14 cellular contexts compared by ENCODE assay signal in genomic region chr13:102484329-102484728, GRCh38.
DNase-seq lines count a peak whose midpoint lies in the region; ATAC-seq, FAIRE-seq and TF ChIP-seq lines count a peak whose summit lies in the region.
"Had no signal": no experiment of that assay in that cellular context is flagged by ENCODE, and none has a peak within 500 bp of the region (broad histone marks: within the 10 kb centered on the region; RNA-seq: fewer than 3 reads in every experiment).

No MANE protein-coding gene starts in this region.

- dilution Hi-C loops in keratinocyte (cut with MboI; ENCODE audit: extremely low pct_ligation_motif_present, low sequenced_read_pairs): no loop called here

- BruUV-seq in HCT116 (replicated peaks; lab: Mats Ljungman, UMichigan): no TSS peak

- H3K27ac ChIP-seq in HCT116 (ENCODE audit: low read depth, low read length) (no peak overlapping the region), keratinocyte (ENCODE audit: control insufficient read depth, insufficient read depth, low read length) (no peak overlapping the region)
- H3K27ac ChIP-seq: pancreas had no signal

- intact Hi-C loops in HCT116 (cut with micrococcal nuclease): no loop called here

- TF ChIP-seq RAD21 in HCT116 (IDR thresholded peaks at IDR 0.05; ENCODE audit: low read depth): peak; percentile 21; the same call in 1 of the 2 replicates

- no peaks in the 10 kb centered on the region for H3K9me2 ChIP-seq in HCT116 (ENCODE audit: insufficient read depth)

- H3K9me3 ChIP-seq in HCT116 (ENCODE audit: control insufficient read depth in 1 of 2, insufficient read depth in 1 of 2, low read depth in 1 of 2, low read length in 2 of 2) (no peaks in the 10 kb centered on the region), keratinocyte (ENCODE audit: control insufficient read depth, low read depth, low read length) (no peaks in the 10 kb centered on the region)
- H3K9me3 ChIP-seq: pancreas had no signal

- H2AFZ ChIP-seq in HCT116 (ENCODE audit: low read depth, low read length, poor library complexity, severe bottlenecking) (no peak overlapping the region), keratinocyte (ENCODE audit: control insufficient read depth, low read length) (no peak overlapping the region)

- H3K27me3 ChIP-seq in HCT116 (ENCODE audit: insufficient read depth, low read length): no peaks in the 10 kb centered on the region
- H3K27me3 ChIP-seq in keratinocyte (ENCODE audit: control insufficient read depth, extremely low read depth, insufficient read depth, low read length): no peaks in the 10 kb centered on the region
- H3K27me3 ChIP-seq: pancreas had no signal

- no peaks in the 10 kb centered on the region for H3K4me1 ChIP-seq in HCT116 (ENCODE audit: control insufficient read depth in 1 of 2, insufficient read depth in 2 of 2, low read length in 2 of 2)
- no peaks in the 10 kb centered on the region for H3K4me1 ChIP-seq in keratinocyte (ENCODE audit: control insufficient read depth, extremely low read depth, insufficient read depth, low read length)
- H3K4me1 ChIP-seq: pancreas had no signal

- H3K9ac ChIP-seq in HCT116 (ENCODE audit: low read length) (no peak overlapping the region), keratinocyte (ENCODE audit: control insufficient read depth, extremely low read depth, insufficient read depth, low read length) (no peak overlapping the region)

- TF ChIP-seq CTCF in HCT116 (IDR thresholded peaks at IDR 0.05 in 2 of 3, conservative IDR thresholded peaks at IDR 0.05 in 1 of 3; ENCODE audit: borderline replicate concordance in 1 of 3, insufficient read depth in 1 of 3, low read depth in 2 of 3, low read length in 2 of 3) (0 out of 6 replicates have a peak, but pooled peaks of 1 of the 3 experiments have one; percentile 22), keratinocyte (optimal IDR thresholded peaks at IDR 0.05 in 1 of 3, IDR thresholded peaks at IDR 0.05 in 1 of 3, conservative IDR thresholded peaks at IDR 0.05 in 1 of 3; ENCODE audit: extremely low read depth in 1 of 3, insufficient read depth in 2 of 3, low read length in 3 of 3) (peak in 2 of 3 experiments; percentile 28 to 31)

- RAD21 ChIA-PET in HCT116 (lab: Charles Lee; ENCODE audit: low non-redundant PET in 1 of 2, low total read pairs in 2 of 2, uncharacterized antibody in 2 of 2, unreplicated experiment in 2 of 2): no interaction called here

- FAIRE-seq in keratinocyte (lab: Jason Lieb, UNC) (no peak), RCC 7860 (lab: Jason Lieb, UNC) (no peak)
- FAIRE-seq: pancreas had no signal

- no peaks in the 10 kb centered on the region for H3K9me1 ChIP-seq in keratinocyte (ENCODE audit: control insufficient read depth, extremely low read depth, insufficient read depth, low read length)

- ATAC-seq in HCT116 (no peak; the same call in 1 of the 2 replicates), HG02678 (IDR thresholded peaks at IDR 0.05; ENCODE audit: unreplicated experiment) (no peak)
- ATAC-seq: left lobe of liver, pancreas had no signal

- H3K36me3 ChIP-seq in HCT116 (ENCODE audit: control insufficient read depth in 1 of 2, insufficient read depth in 2 of 2, low read length in 2 of 2) (no peaks in the 10 kb centered on the region), keratinocyte (ENCODE audit: control insufficient read depth in 2 of 2, extremely low read depth in 1 of 2, insufficient read depth in 2 of 2, low read length in 2 of 2) (no peaks in the 10 kb centered on the region)
- H3K36me3 ChIP-seq: pancreas had no signal

- H3K79me2 ChIP-seq in HCT116 (ENCODE audit: insufficient read depth, low read length) (no peaks in the 10 kb centered on the region), keratinocyte (ENCODE audit: control insufficient read depth, insufficient read depth, low read length) (no peaks in the 10 kb centered on the region)

- H4K20me1 ChIP-seq in HCT116 (ENCODE audit: insufficient read depth) (no peaks in the 10 kb centered on the region), keratinocyte (ENCODE audit: control insufficient read depth, extremely low read depth, insufficient read depth, low read length) (no peaks in the 10 kb centered on the region)

- POLR2A ChIA-PET in HCT116 (lab: Charles Lee): no interaction called here

- H3K4me2 ChIP-seq in HCT116 (ENCODE audit: low read length) (no peak overlapping the region), keratinocyte (ENCODE audit: control insufficient read depth, extremely low read depth, insufficient read depth, low read depth, low read length) (no peak overlapping the region)

- TF ChIP-seq POLR2A in HCT116 (IDR thresholded peaks at IDR 0.05; ENCODE audit: borderline replicate concordance, extremely low read depth, insufficient read depth, insufficient read length): no peak

- DNase-seq in DMS114 treated with DMSO at 0.1 percent for 48 hours (lab: John Stamatoyannopoulos, UW; ENCODE audit: unreplicated experiment) (peak; percentile 4), HCT116 (ENCODE audit: low read depth, low spot score) (no peak), amniotic epithelial cell (ENCODE audit: low read depth) (peak; percentile 20), keratinocyte (ENCODE audit: low read depth, low spot score) (no peak), RCC 7860 (ENCODE audit: low spot score) (no peak), kidney glomerular epithelial cell (lab: John Stamatoyannopoulos, UW) (no peak), dedifferentiated amniotic fluid mesenchymal stem cell (ENCODE audit: extremely low spot score) (no peak)
- DNase-seq: amygdala; CD8-positive, alpha-beta memory T cell; Karpas-422; NCI-H524 treated with DMSO at 0.1 percent for 48 hours; pancreas had no signal

- no peak overlapping the region for H3K4me3 ChIP-seq in HCT116 (replicated peaks in 1 of 2; ENCODE audit: low read depth in 1 of 2, low read length in 2 of 2)
- H3K4me3 ChIP-seq in keratinocyte (ENCODE audit: control insufficient read depth in 2 of 3, extremely low read depth in 1 of 3, insufficient read depth in 2 of 3, low read depth in 1 of 3, low read length in 3 of 3): no peak overlapping the region
- H3K4me3 ChIP-seq: pancreas had no signal

- CTCF ChIA-PET in HCT116 (lab: Charles Lee): no interaction called here

TF ChIP-seq in HCT116, 20 proteins besides CTCF, POLR2A, EP300 and RAD21 (continues in another document):
- TF ChIP-seq ZNF274 (IDR thresholded peaks at IDR 0.05; ENCODE audit: low read depth, low read length) (no peak), EZH2phosphoT487 (IDR thresholded peaks at IDR 0.05; ENCODE audit: borderline replicate concordance) (no peak), CEBPB (IDR thresholded peaks at IDR 0.05; ENCODE audit: low read depth) (no peak), YY1 (IDR thresholded peaks at IDR 0.05; ENCODE audit: extremely low read depth, insufficient replicate concordance, low read depth, low read length) (no peak), SIN3A (IDR thresholded peaks at IDR 0.05; ENCODE audit: low read depth) (no peak), ZFX (IDR thresholded peaks at IDR 0.05) (no peak), SP1 (IDR thresholded peaks at IDR 0.05; ENCODE audit: low read depth) (no peak), SRF (IDR thresholded peaks at IDR 0.05; ENCODE audit: low read depth) (no peak), EGR1 (IDR thresholded peaks at IDR 0.05; ENCODE audit: low read depth) (no peak), CBX3 (IDR thresholded peaks at IDR 0.05; ENCODE audit: low read depth) (no peak), FOSL1 (IDR thresholded peaks at IDR 0.05; ENCODE audit: low read depth) (no peak)
- TF ChIP-seq, protein P1, sequence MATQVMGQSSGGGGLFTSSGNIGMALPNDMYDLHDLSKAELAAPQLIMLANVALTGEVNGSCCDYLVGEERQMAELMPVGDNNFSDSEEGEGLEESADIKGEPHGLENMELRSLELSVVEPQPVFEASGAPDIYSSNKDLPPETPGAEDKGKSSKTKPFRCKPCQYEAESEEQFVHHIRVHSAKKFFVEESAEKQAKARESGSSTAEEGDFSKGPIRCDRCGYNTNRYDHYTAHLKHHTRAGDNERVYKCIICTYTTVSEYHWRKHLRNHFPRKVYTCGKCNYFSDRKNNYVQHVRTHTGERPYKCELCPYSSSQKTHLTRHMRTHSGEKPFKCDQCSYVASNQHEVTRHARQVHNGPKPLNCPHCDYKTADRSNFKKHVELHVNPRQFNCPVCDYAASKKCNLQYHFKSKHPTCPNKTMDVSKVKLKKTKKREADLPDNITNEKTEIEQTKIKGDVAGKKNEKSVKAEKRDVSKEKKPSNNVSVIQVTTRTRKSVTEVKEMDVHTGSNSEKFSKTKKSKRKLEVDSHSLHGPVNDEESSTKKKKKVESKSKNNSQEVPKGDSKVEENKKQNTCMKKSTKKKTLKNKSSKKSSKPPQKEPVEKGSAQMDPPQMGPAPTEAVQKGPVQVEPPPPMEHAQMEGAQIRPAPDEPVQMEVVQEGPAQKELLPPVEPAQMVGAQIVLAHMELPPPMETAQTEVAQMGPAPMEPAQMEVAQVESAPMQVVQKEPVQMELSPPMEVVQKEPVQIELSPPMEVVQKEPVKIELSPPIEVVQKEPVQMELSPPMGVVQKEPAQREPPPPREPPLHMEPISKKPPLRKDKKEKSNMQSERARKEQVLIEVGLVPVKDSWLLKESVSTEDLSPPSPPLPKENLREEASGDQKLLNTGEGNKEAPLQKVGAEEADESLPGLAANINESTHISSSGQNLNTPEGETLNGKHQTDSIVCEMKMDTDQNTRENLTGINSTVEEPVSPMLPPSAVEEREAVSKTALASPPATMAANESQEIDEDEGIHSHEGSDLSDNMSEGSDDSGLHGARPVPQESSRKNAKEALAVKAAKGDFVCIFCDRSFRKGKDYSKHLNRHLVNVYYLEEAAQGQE (IDR thresholded peaks at IDR 0.05; ENCODE audit: low read depth): no peak
- TF ChIP-seq, protein P2, sequence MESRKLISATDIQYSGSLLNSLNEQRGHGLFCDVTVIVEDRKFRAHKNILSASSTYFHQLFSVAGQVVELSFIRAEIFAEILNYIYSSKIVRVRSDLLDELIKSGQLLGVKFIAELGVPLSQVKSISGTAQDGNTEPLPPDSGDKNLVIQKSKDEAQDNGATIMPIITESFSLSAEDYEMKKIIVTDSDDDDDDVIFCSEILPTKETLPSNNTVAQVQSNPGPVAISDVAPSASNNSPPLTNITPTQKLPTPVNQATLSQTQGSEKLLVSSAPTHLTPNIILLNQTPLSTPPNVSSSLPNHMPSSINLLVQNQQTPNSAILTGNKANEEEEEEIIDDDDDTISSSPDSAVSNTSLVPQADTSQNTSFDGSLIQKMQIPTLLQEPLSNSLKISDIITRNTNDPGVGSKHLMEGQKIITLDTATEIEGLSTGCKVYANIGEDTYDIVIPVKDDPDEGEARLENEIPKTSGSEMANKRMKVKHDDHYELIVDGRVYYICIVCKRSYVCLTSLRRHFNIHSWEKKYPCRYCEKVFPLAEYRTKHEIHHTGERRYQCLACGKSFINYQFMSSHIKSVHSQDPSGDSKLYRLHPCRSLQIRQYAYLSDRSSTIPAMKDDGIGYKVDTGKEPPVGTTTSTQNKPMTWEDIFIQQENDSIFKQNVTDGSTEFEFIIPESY (IDR thresholded peaks at IDR 0.05; ENCODE audit: extremely low read depth, insufficient replicate concordance, low read length): no peak
- TF ChIP-seq, protein P3, sequence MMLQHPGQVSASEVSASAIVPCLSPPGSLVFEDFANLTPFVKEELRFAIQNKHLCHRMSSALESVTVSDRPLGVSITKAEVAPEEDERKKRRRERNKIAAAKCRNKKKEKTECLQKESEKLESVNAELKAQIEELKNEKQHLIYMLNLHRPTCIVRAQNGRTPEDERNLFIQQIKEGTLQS (IDR thresholded peaks at IDR 0.05): no peak

Comparison
In these comparisons a context has a peak if more than half of its experiments do, and no peak if none do; other contexts are left out.
1. DNase-seq: peak in DMS114 treated with DMSO at 0.1 percent for 48 hours (single experiment) and amniotic epithelial cell (single experiment); none in HCT116 (single experiment), keratinocyte (single experiment), RCC 7860 (single experiment), kidney glomerular epithelial cell (single experiment) and dedifferentiated amniotic fluid mesenchymal stem cell (single experiment).